Comparison of ENCODE assay signal across 8 cellular contexts in genomic region chrX:154019633-154020499, GRCh38. TPM values are rescaled to one million over a fixed set of nuclear protein-coding genes. Genes with fewer than 3 reads are reported as not detected.
A peak's percentile ranks its signal among the peaks of the same experiment; 100 is the strongest.
DNase-seq lines count a peak whose midpoint lies in the region; ATAC-seq, FAIRE-seq and TF ChIP-seq lines count a peak whose summit lies in the region.

Gene IRAK1, minus strand, starts transcription at chrX:154019902. Its CDS starts 90 bp downstream, at chrX:154019812.

- peaks cover 5% of the 10 kb centered on the region for H3K4me1 Mint-ChIP-seq in CD4-positive, alpha-beta T cell (ENCODE audit: low read depth)
- H3K4me1 Mint-ChIP-seq in activated naive CD8-positive, alpha-beta T cell treated with anti-CD3 and anti-CD28 coated beads for 36 hours: peaks cover 10% of the 10 kb centered on the region

- ATAC-seq in CD4-positive, alpha-beta T cell (ENCODE audit: poor library complexity): peak; percentile 68
- peak; percentile 55 for ATAC-seq in HG03469 (IDR thresholded peaks at IDR 0.05; ENCODE audit: unreplicated experiment)

- no peaks in the 10 kb centered on the region for H3K9me3 ChIP-seq in CD4-positive, alpha-beta T cell (ENCODE audit: control insufficient read depth, low read length)
- H3K9me3 ChIP-seq in SJCRH30 (replicated peaks): no peaks in the 10 kb centered on the region
- no peaks in the 10 kb centered on the region for H3K9me3 ChIP-seq in osteoblast (ENCODE audit: low read depth, low read length)
- H3K9me3 ChIP-seq in vagina: no peaks in the 10 kb centered on the region

- H3K36me3 ChIP-seq in SJCRH30 (no peaks in the 10 kb centered on the region), osteoblast (ENCODE audit: insufficient read depth, low read length) (peaks cover 22% of the 10 kb centered on the region), vagina (peaks cover 0 to 15% of the 10 kb centered on the region in 2 donors)

- H3K4me2 ChIP-seq in osteoblast (ENCODE audit: insufficient read depth, low read length): peak within 1 kb of the TSS; percentile 81

- H3K27me3 ChIP-seq in CD4-positive, alpha-beta T cell (ENCODE audit: control insufficient read depth, insufficient read depth, low read length): no peaks in the 10 kb centered on the region
- H3K27me3 ChIP-seq in SJCRH30 (no peaks in the 10 kb centered on the region), osteoblast (ENCODE audit: insufficient read depth, low read length) (peaks cover 3% of the 10 kb centered on the region), vagina (no peaks in the 10 kb centered on the region)

- peak within 1 kb of the TSS; percentile 92 for H3K4me3 Mint-ChIP-seq in CD4-positive, alpha-beta T cell
- peak within 1 kb of the TSS; percentile 92 for H3K4me3 Mint-ChIP-seq in activated naive CD8-positive, alpha-beta T cell treated with anti-CD3 and anti-CD28 coated beads for 36 hours

- peak in 1 of 2 donors; percentile 38 for TF ChIP-seq POLR2A in vagina (IDR thresholded peaks at IDR 0.05)

- peaks cover 42% of the 10 kb centered on the region for H3K79me2 ChIP-seq in osteoblast (ENCODE audit: insufficient read depth, low read length)

- CTCF ChIA-PET in CD4-positive, alpha-beta T cell (lab: Charles Lee): interaction anchor here (1.0 kb wide), 1 partner anchor 73 kb away, joined by 7 read pairs; no protein-coding TSS in a partner anchor

- H3K4me1 ChIP-seq in SJCRH30 (peaks cover 3% of the 10 kb centered on the region; the same call in 1 of the 2 replicates), osteoblast (ENCODE audit: insufficient read depth, low read length) (peaks cover 16% of the 10 kb centered on the region), vagina (peaks cover 27% of the 10 kb centered on the region)

- H3K27ac Mint-ChIP-seq in CD4-positive, alpha-beta T cell: peak within 1 kb of the TSS; percentile 94
- H3K27ac Mint-ChIP-seq in activated naive CD8-positive, alpha-beta T cell treated with anti-CD3 and anti-CD28 coated beads for 36 hours: peak within 1 kb of the TSS; percentile 95

- POLR2A ChIA-PET in CD4-positive, alpha-beta T cell (lab: Charles Lee): interaction anchor here (1.0 to 2.3 kb wide), 5 partner anchors 21 to 94 kb away, joined by 3 to 16 read pairs (median 7); partner anchors contain the start of genes ARHGAP4 and HCFC1

- DNase-seq in CD4-positive, alpha-beta T cell: peak in 7 of 10 experiments; percentile 19 to 61 (median 31)
- DNase-seq in GM19239 (ENCODE audit: insufficient read length, low spot score) (peak; percentile 72), SJCRH30 (peak; percentile 31 to 56), glomerular visceral epithelial cell (ENCODE audit: extremely low spot score) (peak; percentile 64), osteoblast (ENCODE audit: insufficient read length, low spot score, missing footprints) (peak; percentile 99), vagina (ENCODE audit: extremely low spot score in 2 of 2) (no peak)
- DNase-seq in activated naive CD8-positive, alpha-beta T cell treated with anti-CD3 and anti-CD28 coated beads for 36 hours: peak; percentile 75

- intact Hi-C loops in CD4-positive, alpha-beta T cell (cut with DNase I, micrococcal nuclease): loop anchor here (5.0 to 10.0 kb wide), 4 partner anchors 43 to 355 kb away; partner anchors contain the start of genes EMD (in 1 of the 2), FLNA (in 1 of the 2) and MECP2 (in 1 of the 2)
- intact Hi-C loops in vagina (cut with DNase I): no loop called here

- peak; percentile 66 for FAIRE-seq in GM19239 (lab: Jason Lieb, UNC)

- H3K9me3 Mint-ChIP-seq in CD4-positive, alpha-beta T cell: no peaks in the 10 kb centered on the region
- no peaks in the 10 kb centered on the region for H3K9me3 Mint-ChIP-seq in activated naive CD8-positive, alpha-beta T cell treated with anti-CD3 and anti-CD28 coated beads for 36 hours

- H2AFZ ChIP-seq in osteoblast (ENCODE audit: low read length): no peak within 1 kb of the TSS

- peaks cover 26% of the 10 kb centered on the region for H3K36me3 Mint-ChIP-seq in CD4-positive, alpha-beta T cell (ENCODE audit: low read depth)
- peaks cover 13% of the 10 kb centered on the region for H3K36me3 Mint-ChIP-seq in activated naive CD8-positive, alpha-beta T cell treated with anti-CD3 and anti-CD28 coated beads for 36 hours

- no peaks in the 10 kb centered on the region for H4K20me1 ChIP-seq in osteoblast (ENCODE audit: insufficient read depth, low read length)

- H3K27me3 Mint-ChIP-seq in CD4-positive, alpha-beta T cell: no peaks in the 10 kb centered on the region
- no peaks in the 10 kb centered on the region for H3K27me3 Mint-ChIP-seq in activated naive CD8-positive, alpha-beta T cell treated with anti-CD3 and anti-CD28 coated beads for 36 hours

- TF ChIP-seq CTCF in CD4-positive, alpha-beta T cell (IDR thresholded peaks at IDR 0.05): no peak
- no peak for TF ChIP-seq CTCF in osteoblast (IDR thresholded peaks at IDR 0.05; ENCODE audit: extremely low read depth, low read depth, low read length)
- no peak for TF ChIP-seq CTCF in vagina (IDR thresholded peaks at IDR 0.05)

- H3K4me3 ChIP-seq in SJCRH30 (peak within 1 kb of the TSS; percentile 87), osteoblast (ENCODE audit: insufficient read depth, low read length) (peak within 1 kb of the TSS; percentile 72), vagina (peak within 1 kb of the TSS; percentile 57 to 61)

- H3K27ac ChIP-seq in CD4-positive, alpha-beta T cell (ENCODE audit: low read depth, low read length): peak within 1 kb of the TSS; percentile 70
- H3K27ac ChIP-seq in SJCRH30 (peak within 1 kb of the TSS; percentile 82), osteoblast (ENCODE audit: low read depth, low read length) (peak within 1 kb of the TSS; percentile 74), vagina (peak within 1 kb of the TSS; percentile 86)

RNA-seq across cellular contexts. Expression of gene IRAK1, which starts in this region (rescaled TPM):
- total RNA-seq in CD4-positive, alpha-beta T cell: 10 to 100 TPM; 61.2 to 67.4 TPM
- total RNA-seq in SJCRH30 (2014; rRNA removed; shearing (Covaris generic)): 91.9 and 95.3 TPM in 2 replicates
- 100 to 1,000 TPM; 155 to 159 TPM for total RNA-seq in activated naive CD8-positive, alpha-beta T cell treated with anti-CD3 and anti-CD28 coated beads for 36 hours
- total RNA-seq in osteoblast (99.5 and 100 TPM in 2 replicates), vagina (46.7 TPM)

Comparison
In these comparisons a context has a peak if more than half of its experiments do, and no peak if none do; other contexts are left out.
1. DNase-seq: peak in CD4-positive, alpha-beta T cell (7 of 10), GM19239 (single experiment), SJCRH30 (2 of 2), activated naive CD8-positive, alpha-beta T cell treated with anti-CD3 and anti-CD28 coated beads for 36 hours (single experiment), glomerular visceral epithelial cell (single experiment) and osteoblast (single experiment); none in vagina (0 of 2).
2. Peak in every context shown above with its lines, with median percentiles within 50 percentile points of each other: H3K27ac ChIP-seq and H3K4me3 ChIP-seq.